In the genomic region with DNA sequence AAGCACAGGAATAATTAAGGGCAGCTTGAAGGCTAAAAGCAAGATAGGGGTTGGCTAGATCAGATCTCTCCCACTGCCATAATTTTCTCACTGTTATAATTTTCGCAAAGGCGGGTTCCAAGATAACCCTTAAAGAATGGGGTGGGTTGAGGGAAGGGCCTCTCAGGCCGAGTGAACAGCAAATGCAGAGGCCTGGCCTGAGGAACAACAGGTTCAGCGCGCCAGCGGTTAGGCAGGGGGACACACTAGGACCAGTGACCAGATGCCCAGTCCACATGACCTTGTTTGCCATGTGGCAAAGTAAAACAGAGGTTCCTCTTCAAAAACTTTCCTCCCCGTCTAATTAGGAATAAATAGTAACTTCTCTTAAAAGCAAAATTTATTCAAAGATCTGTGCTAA, we compare ENCODE assay signal across 1 cellular context.
TF ChIP-seq lines count a peak whose summit lies in the region.

No MANE protein-coding gene starts in this region.

TF ChIP-seq in SK-N-SH, 30 proteins besides CTCF, POLR2A, EP300 and RAD21:
- TF ChIP-seq, protein P1, sequence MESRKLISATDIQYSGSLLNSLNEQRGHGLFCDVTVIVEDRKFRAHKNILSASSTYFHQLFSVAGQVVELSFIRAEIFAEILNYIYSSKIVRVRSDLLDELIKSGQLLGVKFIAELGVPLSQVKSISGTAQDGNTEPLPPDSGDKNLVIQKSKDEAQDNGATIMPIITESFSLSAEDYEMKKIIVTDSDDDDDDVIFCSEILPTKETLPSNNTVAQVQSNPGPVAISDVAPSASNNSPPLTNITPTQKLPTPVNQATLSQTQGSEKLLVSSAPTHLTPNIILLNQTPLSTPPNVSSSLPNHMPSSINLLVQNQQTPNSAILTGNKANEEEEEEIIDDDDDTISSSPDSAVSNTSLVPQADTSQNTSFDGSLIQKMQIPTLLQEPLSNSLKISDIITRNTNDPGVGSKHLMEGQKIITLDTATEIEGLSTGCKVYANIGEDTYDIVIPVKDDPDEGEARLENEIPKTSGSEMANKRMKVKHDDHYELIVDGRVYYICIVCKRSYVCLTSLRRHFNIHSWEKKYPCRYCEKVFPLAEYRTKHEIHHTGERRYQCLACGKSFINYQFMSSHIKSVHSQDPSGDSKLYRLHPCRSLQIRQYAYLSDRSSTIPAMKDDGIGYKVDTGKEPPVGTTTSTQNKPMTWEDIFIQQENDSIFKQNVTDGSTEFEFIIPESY (IDR thresholded peaks at IDR 0.05; ENCODE audit: borderline replicate concordance, low read depth), result no peak
- no peak for TF ChIP-seq GATA2 (CRISPR knock-in tag; IDR thresholded peaks at IDR 0.05)
- TF ChIP-seq, protein P2, sequence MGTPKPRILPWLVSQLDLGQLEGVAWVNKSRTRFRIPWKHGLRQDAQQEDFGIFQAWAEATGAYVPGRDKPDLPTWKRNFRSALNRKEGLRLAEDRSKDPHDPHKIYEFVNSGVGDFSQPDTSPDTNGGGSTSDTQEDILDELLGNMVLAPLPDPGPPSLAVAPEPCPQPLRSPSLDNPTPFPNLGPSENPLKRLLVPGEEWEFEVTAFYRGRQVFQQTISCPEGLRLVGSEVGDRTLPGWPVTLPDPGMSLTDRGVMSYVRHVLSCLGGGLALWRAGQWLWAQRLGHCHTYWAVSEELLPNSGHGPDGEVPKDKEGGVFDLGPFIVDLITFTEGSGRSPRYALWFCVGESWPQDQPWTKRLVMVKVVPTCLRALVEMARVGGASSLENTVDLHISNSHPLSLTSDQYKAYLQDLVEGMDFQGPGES (IDR thresholded peaks at IDR 0.05; ENCODE audit: low read depth, low read length), result no peak
